Comparison of ENCODE assay signal across 1 cellular context in the genomic region with DNA sequence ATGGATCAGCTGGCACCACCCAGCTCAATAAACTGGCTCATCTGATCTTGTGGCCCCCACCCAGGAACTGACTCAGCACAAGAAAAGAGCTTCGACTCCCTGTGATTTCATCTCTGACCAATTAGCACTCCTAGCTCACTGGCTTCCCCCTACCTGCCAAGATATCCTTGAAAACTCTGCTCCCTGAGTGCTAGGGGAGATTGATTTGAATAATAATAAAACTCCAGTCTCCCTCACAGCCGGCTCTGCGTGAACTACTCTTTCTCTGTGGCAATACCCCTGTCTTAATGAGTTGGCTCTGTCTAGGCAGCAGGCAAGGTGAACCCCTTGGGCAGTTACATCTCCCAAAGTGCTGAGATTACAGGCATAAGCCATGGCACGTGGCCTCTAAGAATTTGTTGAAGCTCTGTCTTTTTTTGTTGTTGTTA.
TF ChIP-seq lines count a peak whose summit lies in the region.

No MANE protein-coding gene starts in this region.

TF ChIP-seq in K562, 482 proteins besides CTCF, POLR2A, EP300 and RAD21 (continued from another document and continues in another):
- TF ChIP-seq, protein P1, sequence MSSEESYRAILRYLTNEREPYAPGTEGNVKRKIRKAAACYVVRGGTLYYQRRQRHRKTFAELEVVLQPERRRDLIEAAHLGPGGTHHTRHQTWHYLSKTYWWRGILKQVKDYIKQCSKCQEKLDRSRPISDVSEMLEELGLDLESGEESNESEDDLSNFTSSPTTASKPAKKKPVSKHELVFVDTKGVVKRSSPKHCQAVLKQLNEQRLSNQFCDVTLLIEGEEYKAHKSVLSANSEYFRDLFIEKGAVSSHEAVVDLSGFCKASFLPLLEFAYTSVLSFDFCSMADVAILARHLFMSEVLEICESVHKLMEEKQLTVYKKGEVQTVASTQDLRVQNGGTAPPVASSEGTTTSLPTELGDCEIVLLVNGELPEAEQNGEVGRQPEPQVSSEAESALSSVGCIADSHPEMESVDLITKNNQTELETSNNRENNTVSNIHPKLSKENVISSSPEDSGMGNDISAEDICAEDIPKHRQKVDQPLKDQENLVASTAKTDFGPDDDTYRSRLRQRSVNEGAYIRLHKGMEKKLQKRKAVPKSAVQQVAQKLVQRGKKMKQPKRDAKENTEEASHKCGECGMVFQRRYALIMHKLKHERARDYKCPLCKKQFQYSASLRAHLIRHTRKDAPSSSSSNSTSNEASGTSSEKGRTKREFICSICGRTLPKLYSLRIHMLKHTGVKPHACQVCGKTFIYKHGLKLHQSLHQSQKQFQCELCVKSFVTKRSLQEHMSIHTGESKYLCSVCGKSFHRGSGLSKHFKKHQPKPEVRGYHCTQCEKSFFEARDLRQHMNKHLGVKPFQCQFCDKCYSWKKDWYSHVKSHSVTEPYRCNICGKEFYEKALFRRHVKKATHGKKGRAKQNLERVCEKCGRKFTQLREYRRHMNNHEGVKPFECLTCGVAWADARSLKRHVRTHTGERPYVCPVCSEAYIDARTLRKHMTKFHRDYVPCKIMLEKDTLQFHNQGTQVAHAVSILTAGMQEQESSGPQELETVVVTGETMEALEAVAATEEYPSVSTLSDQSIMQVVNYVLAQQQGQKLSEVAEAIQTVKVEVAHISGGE (CRISPR knock-in tag; IDR thresholded peaks at IDR 0.05) = no peak
- no peak for TF ChIP-seq ZNF507 (tag; conservative IDR thresholded peaks at IDR 0.05)
- no peak for TF ChIP-seq PCBP1 (IDR thresholded peaks at IDR 0.05; ENCODE audit: low read depth, low read length, poor library complexity, severe bottlenecking)
- no peak for TF ChIP-seq MCM5 (IDR thresholded peaks at IDR 0.05; ENCODE audit: low read depth)
- TF ChIP-seq KLF13 (tag; IDR thresholded peaks at IDR 0.05; ENCODE audit: borderline replicate concordance, low read depth) = no peak
- peak; percentile 88 for TF ChIP-seq C11orf30 (IDR thresholded peaks at IDR 0.05; ENCODE audit: low read depth)
- TF ChIP-seq ZNF717 (CRISPR knock-in tag; IDR thresholded peaks at IDR 0.05) = no peak
- TF ChIP-seq ETV5 (CRISPR knock-in tag; IDR thresholded peaks at IDR 0.05; ENCODE audit: low read depth) = 0 out of 2 replicates have a peak, but pooled peaks have one; percentile 64
- TF ChIP-seq ZFPM2 (CRISPR knock-in tag; IDR thresholded peaks at IDR 0.05) = no peak
- TF ChIP-seq SAFB (IDR thresholded peaks at IDR 0.05; ENCODE audit: borderline replicate concordance, low read depth, low read length) = no peak
- TF ChIP-seq, protein P2, sequence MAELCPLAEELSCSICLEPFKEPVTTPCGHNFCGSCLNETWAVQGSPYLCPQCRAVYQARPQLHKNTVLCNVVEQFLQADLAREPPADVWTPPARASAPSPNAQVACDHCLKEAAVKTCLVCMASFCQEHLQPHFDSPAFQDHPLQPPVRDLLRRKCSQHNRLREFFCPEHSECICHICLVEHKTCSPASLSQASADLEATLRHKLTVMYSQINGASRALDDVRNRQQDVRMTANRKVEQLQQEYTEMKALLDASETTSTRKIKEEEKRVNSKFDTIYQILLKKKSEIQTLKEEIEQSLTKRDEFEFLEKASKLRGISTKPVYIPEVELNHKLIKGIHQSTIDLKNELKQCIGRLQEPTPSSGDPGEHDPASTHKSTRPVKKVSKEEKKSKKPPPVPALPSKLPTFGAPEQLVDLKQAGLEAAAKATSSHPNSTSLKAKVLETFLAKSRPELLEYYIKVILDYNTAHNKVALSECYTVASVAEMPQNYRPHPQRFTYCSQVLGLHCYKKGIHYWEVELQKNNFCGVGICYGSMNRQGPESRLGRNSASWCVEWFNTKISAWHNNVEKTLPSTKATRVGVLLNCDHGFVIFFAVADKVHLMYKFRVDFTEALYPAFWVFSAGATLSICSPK (IDR thresholded peaks at IDR 0.05; ENCODE audit: borderline replicate concordance) = no peak
- no peak for TF ChIP-seq ZNF146 (CRISPR knock-in tag; IDR thresholded peaks at IDR 0.05; ENCODE audit: unreplicated experiment)
- no peak for TF ChIP-seq ARID2 (IDR thresholded peaks at IDR 0.05)
- TF ChIP-seq, protein P3, sequence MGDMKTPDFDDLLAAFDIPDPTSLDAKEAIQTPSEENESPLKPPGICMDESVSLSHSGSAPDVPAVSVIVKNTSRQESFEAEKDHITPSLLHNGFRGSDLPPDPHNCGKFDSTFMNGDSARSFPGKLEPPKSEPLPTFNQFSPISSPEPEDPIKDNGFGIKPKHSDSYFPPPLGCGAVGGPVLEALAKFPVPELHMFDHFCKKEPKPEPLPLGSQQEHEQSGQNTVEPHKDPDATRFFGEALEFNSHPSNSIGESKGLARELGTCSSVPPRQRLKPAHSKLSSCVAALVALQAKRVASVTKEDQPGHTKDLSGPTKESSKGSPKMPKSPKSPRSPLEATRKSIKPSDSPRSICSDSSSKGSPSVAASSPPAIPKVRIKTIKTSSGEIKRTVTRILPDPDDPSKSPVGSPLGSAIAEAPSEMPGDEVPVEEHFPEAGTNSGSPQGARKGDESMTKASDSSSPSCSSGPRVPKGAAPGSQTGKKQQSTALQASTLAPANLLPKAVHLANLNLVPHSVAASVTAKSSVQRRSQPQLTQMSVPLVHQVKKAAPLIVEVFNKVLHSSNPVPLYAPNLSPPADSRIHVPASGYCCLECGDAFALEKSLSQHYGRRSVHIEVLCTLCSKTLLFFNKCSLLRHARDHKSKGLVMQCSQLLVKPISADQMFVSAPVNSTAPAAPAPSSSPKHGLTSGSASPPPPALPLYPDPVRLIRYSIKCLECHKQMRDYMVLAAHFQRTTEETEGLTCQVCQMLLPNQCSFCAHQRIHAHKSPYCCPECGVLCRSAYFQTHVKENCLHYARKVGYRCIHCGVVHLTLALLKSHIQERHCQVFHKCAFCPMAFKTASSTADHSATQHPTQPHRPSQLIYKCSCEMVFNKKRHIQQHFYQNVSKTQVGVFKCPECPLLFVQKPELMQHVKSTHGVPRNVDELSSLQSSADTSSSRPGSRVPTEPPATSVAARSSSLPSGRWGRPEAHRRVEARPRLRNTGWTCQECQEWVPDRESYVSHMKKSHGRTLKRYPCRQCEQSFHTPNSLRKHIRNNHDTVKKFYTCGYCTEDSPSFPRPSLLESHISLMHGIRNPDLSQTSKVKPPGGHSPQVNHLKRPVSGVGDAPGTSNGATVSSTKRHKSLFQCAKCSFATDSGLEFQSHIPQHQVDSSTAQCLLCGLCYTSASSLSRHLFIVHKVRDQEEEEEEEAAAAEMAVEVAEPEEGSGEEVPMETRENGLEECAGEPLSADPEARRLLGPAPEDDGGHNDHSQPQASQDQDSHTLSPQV (IDR thresholded peaks at IDR 0.05) = 0 out of 2 replicates have a peak, but pooled peaks have one; percentile 61
- no peak for TF ChIP-seq RBBP5 (IDR thresholded peaks at IDR 0.05; ENCODE audit: borderline replicate concordance, insufficient read depth, low read length, poor library complexity, severe bottlenecking)
- TF ChIP-seq SMARCE1 (IDR thresholded peaks at IDR 0.05) = no peak
- TF ChIP-seq SMAD1 (IDR thresholded peaks at IDR 0.05; ENCODE audit: low read depth, low read length, partially characterized antibody) = no peak
- peak; percentile 31; the same call in 1 of the 2 replicates for TF ChIP-seq MAFF (IDR thresholded peaks at IDR 0.05; ENCODE audit: low read length)
- no peak for TF ChIP-seq CBX1 (IDR thresholded peaks at IDR 0.05; ENCODE audit: low read depth)
- TF ChIP-seq PHTF2 (CRISPR knock-in tag; IDR thresholded peaks at IDR 0.05) = no peak
- no peak for TF ChIP-seq ILF3 (IDR thresholded peaks at IDR 0.05; ENCODE audit: borderline replicate concordance)
- TF ChIP-seq, protein P4, sequence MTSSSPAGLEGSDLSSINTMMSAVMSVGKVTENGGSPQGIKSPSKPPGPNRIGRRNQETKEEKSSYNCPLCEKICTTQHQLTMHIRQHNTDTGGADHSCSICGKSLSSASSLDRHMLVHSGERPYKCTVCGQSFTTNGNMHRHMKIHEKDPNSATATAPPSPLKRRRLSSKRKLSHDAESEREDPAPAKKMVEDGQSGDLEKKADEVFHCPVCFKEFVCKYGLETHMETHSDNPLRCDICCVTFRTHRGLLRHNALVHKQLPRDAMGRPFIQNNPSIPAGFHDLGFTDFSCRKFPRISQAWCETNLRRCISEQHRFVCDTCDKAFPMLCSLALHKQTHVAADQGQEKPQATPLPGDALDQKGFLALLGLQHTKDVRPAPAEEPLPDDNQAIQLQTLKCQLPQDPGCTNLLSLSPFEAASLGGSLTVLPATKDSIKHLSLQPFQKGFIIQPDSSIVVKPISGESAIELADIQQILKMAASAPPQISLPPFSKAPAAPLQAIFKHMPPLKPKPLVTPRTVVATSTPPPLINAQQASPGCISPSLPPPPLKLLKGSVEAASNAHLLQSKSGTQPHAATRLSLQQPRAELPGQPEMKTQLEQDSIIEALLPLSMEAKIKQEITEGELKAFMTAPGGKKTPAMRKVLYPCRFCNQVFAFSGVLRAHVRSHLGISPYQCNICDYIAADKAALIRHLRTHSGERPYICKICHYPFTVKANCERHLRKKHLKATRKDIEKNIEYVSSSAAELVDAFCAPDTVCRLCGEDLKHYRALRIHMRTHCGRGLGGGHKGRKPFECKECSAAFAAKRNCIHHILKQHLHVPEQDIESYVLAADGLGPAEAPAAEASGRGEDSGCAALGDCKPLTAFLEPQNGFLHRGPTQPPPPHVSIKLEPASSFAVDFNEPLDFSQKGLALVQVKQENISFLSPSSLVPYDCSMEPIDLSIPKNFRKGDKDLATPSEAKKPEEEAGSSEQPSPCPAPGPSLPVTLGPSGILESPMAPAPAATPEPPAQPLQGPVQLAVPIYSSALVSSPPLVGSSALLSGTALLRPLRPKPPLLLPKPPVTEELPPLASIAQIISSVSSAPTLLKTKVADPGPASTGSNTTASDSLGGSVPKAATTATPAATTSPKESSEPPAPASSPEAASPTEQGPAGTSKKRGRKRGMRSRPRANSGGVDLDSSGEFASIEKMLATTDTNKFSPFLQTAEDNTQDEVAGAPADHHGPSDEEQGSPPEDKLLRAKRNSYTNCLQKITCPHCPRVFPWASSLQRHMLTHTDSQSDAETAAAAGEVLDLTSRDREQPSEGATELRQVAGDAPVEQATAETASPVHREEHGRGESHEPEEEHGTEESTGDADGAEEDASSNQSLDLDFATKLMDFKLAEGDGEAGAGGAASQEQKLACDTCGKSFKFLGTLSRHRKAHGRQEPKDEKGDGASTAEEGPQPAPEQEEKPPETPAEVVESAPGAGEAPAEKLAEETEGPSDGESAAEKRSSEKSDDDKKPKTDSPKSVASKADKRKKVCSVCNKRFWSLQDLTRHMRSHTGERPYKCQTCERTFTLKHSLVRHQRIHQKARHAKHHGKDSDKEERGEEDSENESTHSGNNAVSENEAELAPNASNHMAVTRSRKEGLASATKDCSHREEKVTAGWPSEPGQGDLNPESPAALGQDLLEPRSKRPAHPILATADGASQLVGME (CRISPR knock-in tag; IDR thresholded peaks at IDR 0.05) = no peak
- TF ChIP-seq ZNF644 (tag; IDR thresholded peaks at IDR 0.05; ENCODE audit: low read depth) = no peak
- no peak for TF ChIP-seq ZNF274 (IDR thresholded peaks at IDR 0.05; ENCODE audit: borderline replicate concordance, low read depth, low read length)
- TF ChIP-seq MBD2 (IDR thresholded peaks at IDR 0.05; ENCODE audit: borderline replicate concordance, low read depth) = no peak
- TF ChIP-seq, protein P5, sequence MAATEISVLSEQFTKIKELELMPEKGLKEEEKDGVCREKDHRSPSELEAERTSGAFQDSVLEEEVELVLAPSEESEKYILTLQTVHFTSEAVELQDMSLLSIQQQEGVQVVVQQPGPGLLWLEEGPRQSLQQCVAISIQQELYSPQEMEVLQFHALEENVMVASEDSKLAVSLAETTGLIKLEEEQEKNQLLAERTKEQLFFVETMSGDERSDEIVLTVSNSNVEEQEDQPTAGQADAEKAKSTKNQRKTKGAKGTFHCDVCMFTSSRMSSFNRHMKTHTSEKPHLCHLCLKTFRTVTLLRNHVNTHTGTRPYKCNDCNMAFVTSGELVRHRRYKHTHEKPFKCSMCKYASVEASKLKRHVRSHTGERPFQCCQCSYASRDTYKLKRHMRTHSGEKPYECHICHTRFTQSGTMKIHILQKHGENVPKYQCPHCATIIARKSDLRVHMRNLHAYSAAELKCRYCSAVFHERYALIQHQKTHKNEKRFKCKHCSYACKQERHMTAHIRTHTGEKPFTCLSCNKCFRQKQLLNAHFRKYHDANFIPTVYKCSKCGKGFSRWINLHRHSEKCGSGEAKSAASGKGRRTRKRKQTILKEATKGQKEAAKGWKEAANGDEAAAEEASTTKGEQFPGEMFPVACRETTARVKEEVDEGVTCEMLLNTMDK (IDR thresholded peaks at IDR 0.05; ENCODE audit: borderline replicate concordance, insufficient read depth, low read depth, low read length, poor library complexity, severe bottlenecking) = no peak
- no peak for TF ChIP-seq ZNF239 (CRISPR knock-in tag; IDR thresholded peaks at IDR 0.05)
- no peak for TF ChIP-seq PPARD (CRISPR knock-in tag; IDR thresholded peaks at IDR 0.05)
- TF ChIP-seq NFE2 (IDR thresholded peaks at IDR 0.05; ENCODE audit: low read depth) = peak; percentile 77
- no peak for TF ChIP-seq POLR3G (IDR thresholded peaks at IDR 0.05; ENCODE audit: extremely low read depth, insufficient read length, insufficient replicate concordance)
- TF ChIP-seq ZNF583 (CRISPR knock-in tag; IDR thresholded peaks at IDR 0.05) = no peak
- no peak for TF ChIP-seq ZNF79 (CRISPR knock-in tag; IDR thresholded peaks at IDR 0.05; ENCODE audit: low read depth)
- TF ChIP-seq NR3C1 (CRISPR knock-in tag; IDR thresholded peaks at IDR 0.05) = no peak
- no peak for TF ChIP-seq RBM17 (IDR thresholded peaks at IDR 0.05; ENCODE audit: borderline replicate concordance, low read depth, low read length)
- TF ChIP-seq, protein P6, sequence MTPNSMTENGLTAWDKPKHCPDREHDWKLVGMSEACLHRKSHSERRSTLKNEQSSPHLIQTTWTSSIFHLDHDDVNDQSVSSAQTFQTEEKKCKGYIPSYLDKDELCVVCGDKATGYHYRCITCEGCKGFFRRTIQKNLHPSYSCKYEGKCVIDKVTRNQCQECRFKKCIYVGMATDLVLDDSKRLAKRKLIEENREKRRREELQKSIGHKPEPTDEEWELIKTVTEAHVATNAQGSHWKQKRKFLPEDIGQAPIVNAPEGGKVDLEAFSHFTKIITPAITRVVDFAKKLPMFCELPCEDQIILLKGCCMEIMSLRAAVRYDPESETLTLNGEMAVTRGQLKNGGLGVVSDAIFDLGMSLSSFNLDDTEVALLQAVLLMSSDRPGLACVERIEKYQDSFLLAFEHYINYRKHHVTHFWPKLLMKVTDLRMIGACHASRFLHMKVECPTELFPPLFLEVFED (CRISPR knock-in tag; conservative IDR thresholded peaks at IDR 0.05) = no peak
- TF ChIP-seq, protein P7, sequence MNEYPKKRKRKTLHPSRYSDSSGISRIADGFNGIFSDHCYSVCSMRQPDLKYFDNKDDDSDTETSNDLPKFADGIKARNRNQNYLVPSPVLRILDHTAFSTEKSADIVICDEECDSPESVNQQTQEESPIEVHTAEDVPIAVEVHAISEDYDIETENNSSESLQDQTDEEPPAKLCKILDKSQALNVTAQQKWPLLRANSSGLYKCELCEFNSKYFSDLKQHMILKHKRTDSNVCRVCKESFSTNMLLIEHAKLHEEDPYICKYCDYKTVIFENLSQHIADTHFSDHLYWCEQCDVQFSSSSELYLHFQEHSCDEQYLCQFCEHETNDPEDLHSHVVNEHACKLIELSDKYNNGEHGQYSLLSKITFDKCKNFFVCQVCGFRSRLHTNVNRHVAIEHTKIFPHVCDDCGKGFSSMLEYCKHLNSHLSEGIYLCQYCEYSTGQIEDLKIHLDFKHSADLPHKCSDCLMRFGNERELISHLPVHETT (CRISPR knock-in tag; conservative IDR thresholded peaks at IDR 0.05 in 1 of 2, IDR thresholded peaks at IDR 0.05 in 1 of 2) = no peak
- no peak for TF ChIP-seq ASH1L (IDR thresholded peaks at IDR 0.05; ENCODE audit: borderline replicate concordance, low read depth, partially characterized antibody)
- no peak for TF ChIP-seq FOS (IDR thresholded peaks at IDR 0.05; ENCODE audit: extremely low read depth, insufficient read length)
- no peak for TF ChIP-seq PYGO2 (tag; IDR thresholded peaks at IDR 0.05)
- no peak for TF ChIP-seq HMG20B (CRISPR knock-in tag; IDR thresholded peaks at IDR 0.05)
- TF ChIP-seq CHD1 (IDR thresholded peaks at IDR 0.05; ENCODE audit: low read length) = no peak
- TF ChIP-seq SMARCA5 (IDR thresholded peaks at IDR 0.05) = no peak
- TF ChIP-seq PHF21A (IDR thresholded peaks at IDR 0.05; ENCODE audit: borderline replicate concordance, low read depth) = no peak
